In genomic region chr4:104302731-104303130, GRCh38 we compare ENCODE assay signal across 17 cellular contexts.
DNase-seq lines count a peak whose midpoint lies in the region; ATAC-seq and TF ChIP-seq lines count a peak whose summit lies in the region.
"Had no signal": no experiment of that assay in that cellular context is flagged by ENCODE, and none has a peak within 500 bp of the region (broad histone marks: within the 10 kb centered on the region; RNA-seq: fewer than 3 reads in every experiment).

No MANE protein-coding gene starts in this region.

- intact Hi-C loops in dorsolateral prefrontal cortex (cut with DNase I) (no loop called here), psoas muscle (cut with DNase I) (no loop called here)

- no peaks in the 10 kb centered on the region for H3K9me3 ChIP-seq in psoas muscle
- H3K9me3 ChIP-seq: MG63, SJSA1 had no signal

- ATAC-seq in stimulated activated naive CD8-positive, alpha-beta T cell treated with anti-CD3 and anti-CD28 coated beads, Interleukin-15, Interleukin-2, amounts not matched to agents 100 U/mL and 50 U/mL, for 24 hours, result no peak
- no peak for ATAC-seq in psoas muscle

- H3K4me3 ChIP-seq in dorsolateral prefrontal cortex (peak overlapping the region in 2 of 59 donors; percentile 7 to 14), psoas muscle (no peak overlapping the region)
- H3K4me3 ChIP-seq: MG63, SJSA1 had no signal

- TF ChIP-seq CTCF in dorsolateral prefrontal cortex (IDR thresholded peaks at IDR 0.05 in 54 of 56, conservative IDR thresholded peaks at IDR 0.05 in 2 of 56; ENCODE audit: low read depth in 1 of 56, partially characterized antibody in 56 of 56) (no peak), psoas muscle (IDR thresholded peaks at IDR 0.05) (no peak)

- peak; percentile 48 for DNase-seq in OCI-M1 (lab: John Stamatoyannopoulos, UW)
- DNase-seq in dorsolateral prefrontal cortex, result no peak
- peak in 1 of 49 donors; percentile 19 for DNase-seq in substantia nigra (lab: John Stamatoyannopoulos, UW)
- no peak for DNase-seq in stimulated activated naive CD8-positive, alpha-beta T cell treated with anti-CD3 and anti-CD28 coated beads, Interleukin-15, Interleukin-2, amounts not matched to agents 100 U/mL and 50 U/mL, for 24 hours
- no peak for DNase-seq in psoas muscle
- DNase-seq in activated T-cell treated with anti-CD3 and anti-CD28 coated beads for 4 hours, result no peak
- DNase-seq: HCEC 1CT, Kasumi-1, MG63, NCI-H1105 treated with DMSO at 0.1 percent for 48 hours, NCI-H1694, NCI-H2081 treated with DMSO at 0.1 percent for 48 hours, NCI-H2227 treated with DMSO at 0.1 percent for 48 hours, NCI-H524 treated with DMSO at 0.1 percent for 48 hours had no signal

- H3K27ac ChIP-seq in dorsolateral prefrontal cortex (peak overlapping the region in 52 of 59 donors; percentile 7 to 92 (median 74)), layer of hippocampus (ENCODE audit: low read depth, low read length) (peak overlapping the region; percentile 69), substantia nigra (ENCODE audit: low read depth, low read length, poor library complexity, severe bottlenecking) (peak overlapping the region; percentile 63), psoas muscle (no peak overlapping the region)
- H3K27ac ChIP-seq: C4-2B, SJSA1 had no signal

- 64 to 86% (median 80%) methylated on average over 1 of the region's 1 CpG for WGBS in psoas muscle, 3 donors

- H3K4me1 ChIP-seq in psoas muscle, result no peaks in the 10 kb centered on the region
- H3K4me1 ChIP-seq: SJSA1 had no signal

- H3K36me3 ChIP-seq in psoas muscle (ENCODE audit: insufficient read depth in 1 of 2, low read depth in 1 of 2), result no peaks in the 10 kb centered on the region
- H3K36me3 ChIP-seq: MG63, SJSA1 had no signal

- H3K27me3 ChIP-seq in dorsolateral prefrontal cortex (no peaks in the 10 kb centered on the region), layer of hippocampus (ENCODE audit: control insufficient read depth, insufficient read depth, low read length) (no peaks in the 10 kb centered on the region), psoas muscle (ENCODE audit: insufficient read depth in 3 of 3, low read length in 2 of 3) (no peaks in the 10 kb centered on the region)
- H3K27me3 ChIP-seq: MG63, SJSA1 had no signal
